8 cellular contexts compared by ENCODE assay signal in genomic region chr4:76301068-76301774, GRCh38. TPM values are rescaled to one million over a fixed set of nuclear protein-coding genes. Genes with fewer than 3 reads are reported as not detected.
DNase-seq lines count a peak whose midpoint lies in the region; ATAC-seq lines count a peak whose summit lies in the region.

No MANE protein-coding gene starts in this region.

- peaks cover 17% of the 10 kb centered on the region for H3K79me2 ChIP-seq in ACC112 (ENCODE audit: control insufficient read depth, insufficient read depth, low read length, unreplicated experiment)

- no peak overlapping the region for H2AFZ ChIP-seq in ACC112 (ENCODE audit: low read length, unreplicated experiment)

- POLR2A ChIA-PET in activated naive CD8-positive, alpha-beta T cell treated with anti-CD3 and anti-CD28 coated beads, Interleukin-2, amount 10 ng/mL, durations not matched to agents 7 days and 5 days (lab: Charles Lee) = no interaction called here

- peaks cover 40% of the 10 kb centered on the region for H3K4me1 Mint-ChIP-seq in activated naive CD8-positive, alpha-beta T cell treated with anti-CD3 and anti-CD28 coated beads, Interleukin-2, amount 10 ng/mL, durations not matched to agents 7 days and 5 days

- no peak overlapping the region for H3K27ac Mint-ChIP-seq in activated naive CD8-positive, alpha-beta T cell treated with anti-CD3 and anti-CD28 coated beads, Interleukin-2, amount 10 ng/mL, durations not matched to agents 7 days and 5 days

- ATAC-seq in GM18498 (IDR thresholded peaks at IDR 0.05; ENCODE audit: unreplicated experiment) (peak; percentile 98), HG02759 (IDR thresholded peaks at IDR 0.05; ENCODE audit: unreplicated experiment) (peak; percentile 99)
- peak; percentile 62 for ATAC-seq in activated naive CD8-positive, alpha-beta T cell treated with anti-CD3 and anti-CD28 coated beads, Interleukin-2, amount 10 ng/mL, durations not matched to agents 7 days and 5 days (ENCODE audit: low read depth)

- H3K27me3 ChIP-seq in ACC112 (ENCODE audit: insufficient read depth, low read length) = no peaks in the 10 kb centered on the region

- no peaks in the 10 kb centered on the region; the same call in 1 of the 2 replicates for H3K36me3 ChIP-seq in ACC112 (ENCODE audit: insufficient read depth, low read length)

- H3K4me3 ChIP-seq in ACC112 (ENCODE audit: low read depth, low read length) = no peak overlapping the region

- H3K27ac ChIP-seq in ACC112 (ENCODE audit: low read depth, low read length) = peak overlapping the region; percentile 51

- peaks cover 9% of the 10 kb centered on the region for H3K9me3 Mint-ChIP-seq in activated naive CD8-positive, alpha-beta T cell treated with anti-CD3 and anti-CD28 coated beads, Interleukin-2, amount 10 ng/mL, durations not matched to agents 7 days and 5 days

- peaks cover 10% of the 10 kb centered on the region for H3K27me3 Mint-ChIP-seq in activated naive CD8-positive, alpha-beta T cell treated with anti-CD3 and anti-CD28 coated beads, Interleukin-2, amount 10 ng/mL, durations not matched to agents 7 days and 5 days

- peaks cover 23% of the 10 kb centered on the region for H3K4me1 ChIP-seq in ACC112 (ENCODE audit: control insufficient read depth, insufficient read depth, low read length, unreplicated experiment)

- intact Hi-C loops in posterior cingulate gyrus (cut with DNase I) = no loop called here

- H3K4me3 Mint-ChIP-seq in activated naive CD8-positive, alpha-beta T cell treated with anti-CD3 and anti-CD28 coated beads, Interleukin-2, amount 10 ng/mL, durations not matched to agents 7 days and 5 days = no peak overlapping the region

- H3K36me3 Mint-ChIP-seq in activated naive CD8-positive, alpha-beta T cell treated with anti-CD3 and anti-CD28 coated beads, Interleukin-2, amount 10 ng/mL, durations not matched to agents 7 days and 5 days = peaks cover 4% of the 10 kb centered on the region

- DNase-seq in NCI-H128 (lab: John Stamatoyannopoulos, UW; ENCODE audit: unreplicated experiment) (peak; percentile 17), left kidney (ENCODE audit: low read depth, low spot score) (peak; percentile 60), posterior cingulate gyrus (no peak)
- DNase-seq in activated naive CD8-positive, alpha-beta T cell treated with anti-CD3 and anti-CD28 coated beads, Interleukin-2, amount 10 ng/mL, durations not matched to agents 7 days and 5 days = no peak
- no peak for DNase-seq in central memory CD4-positive, alpha-beta T cell

RNA-seq across cellular contexts. Expression of gene STBD1, which starts 5.3 kb away (rescaled TPM):
- under 1 TPM; 0.44 to 0.68 TPM for total RNA-seq in activated naive CD8-positive, alpha-beta T cell treated with anti-CD3 and anti-CD28 coated beads, Interleukin-2, amount 10 ng/mL, durations not matched to agents 7 days and 5 days

RNA-seq across cellular contexts. Expression of gene FAM47E, which starts 49.7 kb away (rescaled TPM):
- under 1 TPM in 1 of 2 experiments, not detected in 1; 0.78 TPM for total RNA-seq in activated naive CD8-positive, alpha-beta T cell treated with anti-CD3 and anti-CD28 coated beads, Interleukin-2, amount 10 ng/mL, durations not matched to agents 7 days and 5 days

Comparison
In these comparisons a context has a peak if more than half of its experiments do, and no peak if none do; other contexts are left out.
1. DNase-seq: peak in NCI-H128 (single experiment) and left kidney (single experiment); none in activated naive CD8-positive, alpha-beta T cell treated with anti-CD3 and anti-CD28 coated beads, Interleukin-2, amount 10 ng/mL, durations not matched to agents 7 days and 5 days (single experiment), posterior cingulate gyrus (0 of 10) and central memory CD4-positive, alpha-beta T cell (single experiment).
2. Peak in every context shown above with its lines, with median percentiles within 50 percentile points of each other: ATAC-seq.